16 cellular contexts compared by ENCODE assay signal in genomic region chr1:234932506-234932905, GRCh38.
DNase-seq lines count a peak whose midpoint lies in the region; ATAC-seq and TF ChIP-seq lines count a peak whose summit lies in the region.
"Had no signal": no experiment of that assay in that cellular context is flagged by ENCODE, and none has a peak within 500 bp of the region (broad histone marks: within the 10 kb centered on the region; RNA-seq: fewer than 3 reads in every experiment).

No MANE protein-coding gene starts in this region.

- H3K18ac ChIP-seq in mesenchymal stem cell (ENCODE audit: low read depth in 1 of 2, low read length in 2 of 2): no peak overlapping the region

- H2BK15ac ChIP-seq in mesenchymal stem cell (ENCODE audit: low read depth, poor library complexity, severe bottlenecking): peak overlapping the region; percentile 82

- TF ChIP-seq CTCF in OCI-LY3 (IDR thresholded peaks at IDR 0.05; ENCODE audit: low read depth, low read length): no peak

- peaks cover 58% of the 10 kb centered on the region for H3K4me1 ChIP-seq in OCI-LY3 (ENCODE audit: low read length)
- peaks cover 19% of the 10 kb centered on the region for H3K4me1 ChIP-seq in mesenchymal stem cell (ENCODE audit: control insufficient read depth, insufficient read depth, low read depth, low read length)
- H3K4me1 ChIP-seq: parathyroid adenoma had no signal

- no peak overlapping the region for H4K8ac ChIP-seq in mesenchymal stem cell (ENCODE audit: low read length)

- ATAC-seq in GM18867 (IDR thresholded peaks at IDR 0.05; ENCODE audit: unreplicated experiment): no peak
- no peak for ATAC-seq in HG03442 (IDR thresholded peaks at IDR 0.05; ENCODE audit: unreplicated experiment)

- H3K9ac ChIP-seq in OCI-LY3 (ENCODE audit: low read length): peak overlapping the region; percentile 60
- H3K9ac ChIP-seq in mesenchymal stem cell (ENCODE audit: low read length): no peak overlapping the region
- H3K9ac ChIP-seq: KMS-11, parathyroid adenoma had no signal

- peak overlapping the region; percentile 86 for H3K4me2 ChIP-seq in OCI-LY3 (ENCODE audit: low read length)
- H3K4me2 ChIP-seq in mesenchymal stem cell (ENCODE audit: low read length, poor library complexity, severe bottlenecking): no peak overlapping the region
- H3K4me2 ChIP-seq: KMS-11 had no signal

- no peak overlapping the region for H3K23ac ChIP-seq in mesenchymal stem cell (ENCODE audit: low read length in 2 of 2)

- WGBS in mesenchymal stem cell: 98% methylated on average over 7 of the region's 7 CpGs

- H4K91ac ChIP-seq in mesenchymal stem cell (ENCODE audit: low read length): no peak overlapping the region

- H2BK5ac ChIP-seq in mesenchymal stem cell (ENCODE audit: low read depth, low read length, poor library complexity, severe bottlenecking): no peak overlapping the region

- H3K27ac Mint-ChIP-seq in activated naive CD4-positive, alpha-beta T cell treated with anti-CD3 and anti-CD28 coated beads, Interleukin-2, amount 50 U/mL, for 24 hours: peak overlapping the region; percentile 70
- no peak overlapping the region for H3K27ac Mint-ChIP-seq in activated naive CD4-positive, alpha-beta T cell treated with anti-CD3 and anti-CD28 coated beads, Interleukin-2, amount 10 ng/mL, durations not matched to agents 7 days and 5 days
- H3K27ac Mint-ChIP-seq: endodermal cell had no signal

- H3K4ac ChIP-seq in mesenchymal stem cell (ENCODE audit: low read depth in 1 of 2, low read length in 2 of 2): no peak overlapping the region

- H2AK5ac ChIP-seq in mesenchymal stem cell (ENCODE audit: low read length, severe bottlenecking): no peak overlapping the region

- CTCF ChIA-PET in activated naive CD4-positive, alpha-beta T cell treated with anti-CD3 and anti-CD28 coated beads, Interleukin-2, amount 10 ng/mL, durations not matched to agents 7 days and 5 days (lab: Charles Lee): interaction anchor here (0.7 to 1.4 kb wide), 4 partner anchors 13 to 55 kb away, joined by 3 to 5 read pairs (median 4); no protein-coding TSS in a partner anchor

- H3K27me3 Mint-ChIP-seq in activated naive CD4-positive, alpha-beta T cell treated with anti-CD3 and anti-CD28 coated beads, Interleukin-2, amount 50 U/mL, for 24 hours: no peaks in the 10 kb centered on the region
- peaks cover 4% of the 10 kb centered on the region for H3K27me3 Mint-ChIP-seq in activated naive CD4-positive, alpha-beta T cell treated with anti-CD3 and anti-CD28 coated beads, Interleukin-2, amount 10 ng/mL, durations not matched to agents 7 days and 5 days

- peak overlapping the region; percentile 22; the same call in 1 of the 2 replicates for H2AFZ ChIP-seq in OCI-LY3 (ENCODE audit: low read depth, low read length)
- H2AFZ ChIP-seq in mesenchymal stem cell (ENCODE audit: low read depth, low read length): no peak overlapping the region
- H2AFZ ChIP-seq: parathyroid adenoma had no signal

- H3K9me3 Mint-ChIP-seq in activated naive CD4-positive, alpha-beta T cell treated with anti-CD3 and anti-CD28 coated beads, Interleukin-2, amount 50 U/mL, for 24 hours: no peaks in the 10 kb centered on the region
- H3K9me3 Mint-ChIP-seq in activated naive CD4-positive, alpha-beta T cell treated with anti-CD3 and anti-CD28 coated beads, Interleukin-2, amount 10 ng/mL, durations not matched to agents 7 days and 5 days: no peaks in the 10 kb centered on the region
- H3K9me3 Mint-ChIP-seq: endodermal cell; stimulated activated effector memory CD8-positive, alpha-beta T cell treated with anti-CD3 and anti-CD28 coated beads, Interleukin-12 subunit alpha, Interleukin-12 subunit beta, amount 100 ng/mL, for 72 hours had no signal

- H3K79me1 ChIP-seq in mesenchymal stem cell (replicated peaks; ENCODE audit: low read length, poor library complexity, severe bottlenecking): no peaks in the 10 kb centered on the region

- H2BK12ac ChIP-seq in mesenchymal stem cell (ENCODE audit: low read length in 2 of 2): peak overlapping the region in 1 of 2 experiments; percentile 21

- H3K36me3 Mint-ChIP-seq in activated naive CD4-positive, alpha-beta T cell treated with anti-CD3 and anti-CD28 coated beads, Interleukin-2, amount 50 U/mL, for 24 hours: no peaks in the 10 kb centered on the region
- no peaks in the 10 kb centered on the region for H3K36me3 Mint-ChIP-seq in activated naive CD4-positive, alpha-beta T cell treated with anti-CD3 and anti-CD28 coated beads, Interleukin-2, amount 10 ng/mL, durations not matched to agents 7 days and 5 days
- H3K36me3 Mint-ChIP-seq: stimulated activated effector memory CD8-positive, alpha-beta T cell treated with anti-CD3 and anti-CD28 coated beads, Interleukin-12 subunit alpha, Interleukin-12 subunit beta, amount 100 ng/mL, for 72 hours had no signal

- H4K20me1 ChIP-seq in OCI-LY3 (ENCODE audit: insufficient read depth, low read length): no peaks in the 10 kb centered on the region

- H3K27ac ChIP-seq in OCI-LY3 (ENCODE audit: low read length): peak overlapping the region; percentile 84
- H3K27ac ChIP-seq in mesenchymal stem cell (ENCODE audit: low read length, poor library complexity, severe bottlenecking): no peak overlapping the region
- H3K27ac ChIP-seq: cardiac muscle cell, KMS-11, parathyroid adenoma had no signal

- H3K14ac ChIP-seq in mesenchymal stem cell (ENCODE audit: low read length in 2 of 2): no peak overlapping the region

- no peak for DNase-seq in activated naive CD4-positive, alpha-beta T cell treated with anti-CD3 and anti-CD28 coated beads, Interleukin-2, amount 10 ng/mL, durations not matched to agents 7 days and 5 days
- DNase-seq in mesenchymal stem cell (no peak), superior temporal gyrus (ENCODE audit: extremely low spot score) (peak; percentile 36), NCI-H1436 treated with DMSO at 0.1 percent for 48 hours (lab: John Stamatoyannopoulos, UW) (no peak)
- DNase-seq: endodermal cell, mucosa of descending colon, NCI-H1105, NCI-H2171 had no signal

- H3K9me3 ChIP-seq in OCI-LY3 (ENCODE audit: insufficient read depth, low read length) (no peaks in the 10 kb centered on the region), mesenchymal stem cell (ENCODE audit: control insufficient read depth, low read length) (no peaks in the 10 kb centered on the region)
- H3K9me3 ChIP-seq: mucosa of descending colon had no signal

- H3K4me3 Mint-ChIP-seq in activated naive CD4-positive, alpha-beta T cell treated with anti-CD3 and anti-CD28 coated beads, Interleukin-2, amount 50 U/mL, for 24 hours: no peak overlapping the region
- no peak overlapping the region for H3K4me3 Mint-ChIP-seq in activated naive CD4-positive, alpha-beta T cell treated with anti-CD3 and anti-CD28 coated beads, Interleukin-2, amount 10 ng/mL, durations not matched to agents 7 days and 5 days
- H3K4me3 Mint-ChIP-seq: endodermal cell had no signal

- no peaks in the 10 kb centered on the region for H3K79me2 ChIP-seq in OCI-LY3 (ENCODE audit: low read length)
- H3K79me2 ChIP-seq: parathyroid adenoma had no signal

- H3K27me3 ChIP-seq in OCI-LY3 (ENCODE audit: low read depth, low read length) (peaks cover 30% of the 10 kb centered on the region), mesenchymal stem cell (ENCODE audit: control insufficient read depth in 1 of 2, insufficient read depth in 1 of 2, low read length in 2 of 2) (no peaks in the 10 kb centered on the region)
- H3K27me3 ChIP-seq: cardiac muscle cell had no signal

- peaks cover 48% of the 10 kb centered on the region for H3K4me1 Mint-ChIP-seq in activated naive CD4-positive, alpha-beta T cell treated with anti-CD3 and anti-CD28 coated beads, Interleukin-2, amount 50 U/mL, for 24 hours
- H3K4me1 Mint-ChIP-seq in activated naive CD4-positive, alpha-beta T cell treated with anti-CD3 and anti-CD28 coated beads, Interleukin-2, amount 10 ng/mL, durations not matched to agents 7 days and 5 days: peaks cover 39% of the 10 kb centered on the region

- H3K36me3 ChIP-seq in OCI-LY3 (replicated peaks; ENCODE audit: low read depth, low read length) (no peaks in the 10 kb centered on the region), mesenchymal stem cell (ENCODE audit: control insufficient read depth in 1 of 2, insufficient read depth in 2 of 2, low read depth in 1 of 2, low read length in 2 of 2) (no peaks in the 10 kb centered on the region)
- H3K36me3 ChIP-seq: cardiac muscle cell had no signal

- H2BK120ac ChIP-seq in mesenchymal stem cell (ENCODE audit: low read depth, low read length): no peak overlapping the region

- H3K4me3 ChIP-seq in OCI-LY3 (ENCODE audit: low read length): peak overlapping the region; percentile 61
- H3K4me3 ChIP-seq in mesenchymal stem cell (ENCODE audit: insufficient read depth in 1 of 2, low read depth in 1 of 2, low read length in 2 of 2): no peak overlapping the region
- H3K4me3 ChIP-seq: cardiac muscle cell, mucosa of descending colon had no signal
